In genomic region chr16:84832488-84833141, GRCh38 we compare ENCODE assay signal across 11 cellular contexts. TPM values are rescaled to one million over a fixed set of nuclear protein-coding genes. Genes with fewer than 3 reads are reported as not detected.
A peak's percentile ranks its signal among the peaks of the same experiment; 100 is the strongest.
DNase-seq lines count a peak whose midpoint lies in the region; ATAC-seq, FAIRE-seq and TF ChIP-seq lines count a peak whose summit lies in the region.
"Had no signal": no experiment of that assay in that cellular context is flagged by ENCODE, and none has a peak within 500 bp of the region (broad histone marks: within the 10 kb centered on the region; RNA-seq: fewer than 3 reads in every experiment).

No MANE protein-coding gene starts in this region.

- CTCF ChIA-PET in OCI-LY7 (lab: Charles Lee; ENCODE audit: unreplicated experiment): interaction anchor here (0.9 kb wide), 1 partner anchor 156 kb away, joined by 5 read pairs; no protein-coding TSS in a partner anchor

- H3K4me1 ChIP-seq in SJSA1 (replicated peaks): peaks cover 45% of the 10 kb centered on the region
- H3K4me1 ChIP-seq in gastroesophageal sphincter: peaks cover 22 to 98% (median 72%) of the 10 kb centered on the region in 3 donors
- no peaks in the 10 kb centered on the region for H3K4me1 ChIP-seq in pancreas
- no peaks in the 10 kb centered on the region for H3K4me1 ChIP-seq in OCI-LY7 (ENCODE audit: insufficient read depth, low read length, poor library complexity, severe bottlenecking)

- FAIRE-seq in pancreas (lab: Jason Lieb, UNC): peak; percentile 45

- H3K4me3 ChIP-seq in SJSA1 (no peak overlapping the region), gastroesophageal sphincter (peak overlapping the region in 1 of 2 donors; percentile 25), pancreas (no peak overlapping the region), OCI-LY7 (ENCODE audit: low read depth, low read length, poor library complexity, severe bottlenecking) (no peak overlapping the region)
- H3K4me3 ChIP-seq: BLaER1 treated with 17β-estradiol and CSF1 and Interleukin-3, amounts not matched to agents 10 nM and 100 nM had no signal

- H4K20me1 ChIP-seq in OCI-LY7 (ENCODE audit: insufficient read depth, low read length): no peaks in the 10 kb centered on the region

- H2AFZ ChIP-seq in OCI-LY7 (ENCODE audit: low read length): no peak overlapping the region

- 15 to 20% methylated on average over 2 to 13 of the region's 20 CpGs for WGBS in gastroesophageal sphincter (ENCODE audit: low coverage in 1 of 2), 2 donors
- WGBS in pancreas, 2 donors: 56 to 60% methylated on average over 20 of the region's 20 CpGs

- peak in 1 of 4 experiments; percentile 0 for TF ChIP-seq CTCF in gastroesophageal sphincter (IDR thresholded peaks at IDR 0.05)
- TF ChIP-seq CTCF in pancreas (IDR thresholded peaks at IDR 0.05): no peak
- TF ChIP-seq CTCF in OCI-LY7 (conservative IDR thresholded peaks at IDR 0.05; ENCODE audit: low read length): no peak

- DNase-seq in AG08396 (ENCODE audit: low spot score): peak; percentile 88
- peak; percentile 56 to 72 for DNase-seq in SJSA1 (ENCODE audit: low read depth in 1 of 2, low spot score in 2 of 2)
- peak in 3 of 6 donors; percentile 26 to 43 (median 40) for DNase-seq in pancreas
- no peak for DNase-seq in NCI-H69 (lab: John Stamatoyannopoulos, UW)
- DNase-seq in OCI-LY7 (ENCODE audit: low spot score): no peak
- DNase-seq: amniotic stem cell, T-helper 9 cell had no signal

- ATAC-seq in gastroesophageal sphincter: peak; percentile 85
- ATAC-seq in pancreas: peak in 3 of 4 donors; percentile 46 to 58 (median 52)
- no peak for ATAC-seq in GM18909 (IDR thresholded peaks at IDR 0.05; ENCODE audit: poor library complexity, unreplicated experiment)
- ATAC-seq in GM18907 (IDR thresholded peaks at IDR 0.05; ENCODE audit: unreplicated experiment): no peak

- H3K27me3 ChIP-seq in SJSA1 (replicated peaks) (no peaks in the 10 kb centered on the region), gastroesophageal sphincter (no peaks in the 10 kb centered on the region), pancreas (no peaks in the 10 kb centered on the region)
- H3K27me3 ChIP-seq: BLaER1 treated with 17β-estradiol and CSF1 and Interleukin-3, amounts not matched to agents 10 nM and 100 nM had no signal

- TF ChIP-seq EP300 in gastroesophageal sphincter (IDR thresholded peaks at IDR 0.05): peak; percentile 100

- peak; percentile 57 to 65 for TF ChIP-seq POLR2A in gastroesophageal sphincter (IDR thresholded peaks at IDR 0.05)

- H3K9me3 ChIP-seq in SJSA1 (replicated peaks) (no peaks in the 10 kb centered on the region), gastroesophageal sphincter (no peaks in the 10 kb centered on the region), pancreas (no peaks in the 10 kb centered on the region), OCI-LY7 (ENCODE audit: low read length) (no peaks in the 10 kb centered on the region)
- H3K9me3 ChIP-seq: BLaER1 treated with 17β-estradiol and CSF1 and Interleukin-3, amounts not matched to agents 10 nM and 100 nM had no signal

- BruUV-seq in OCI-LY7 (replicated peaks; lab: Mats Ljungman, UMichigan): no TSS peak

- no peak overlapping the region for H3K4me2 ChIP-seq in OCI-LY7 (ENCODE audit: low read length)
- H3K4me2 ChIP-seq: BLaER1 treated with 17β-estradiol and CSF1 and Interleukin-3, amounts not matched to agents 10 nM and 100 nM had no signal

- H3K36me3 ChIP-seq in SJSA1 (no peaks in the 10 kb centered on the region), gastroesophageal sphincter (peaks cover 0 to under 1% of the 10 kb centered on the region in 2 donors), pancreas (no peaks in the 10 kb centered on the region), OCI-LY7 (ENCODE audit: insufficient read depth, low read length) (no peaks in the 10 kb centered on the region)

- intact Hi-C loops in pancreas (cut with DNase I): no loop called here
- intact Hi-C loops in OCI-LY7 (cut with micrococcal nuclease; ENCODE audit: unreplicated experiment): no loop called here

- no peaks in the 10 kb centered on the region for H3K79me2 ChIP-seq in OCI-LY7 (ENCODE audit: insufficient read depth, low read depth, low read length)

- POLR2A ChIA-PET in OCI-LY7 (lab: Charles Lee): no interaction called here

- H3K27ac ChIP-seq in SJSA1: peak overlapping the region; percentile 38
- H3K27ac ChIP-seq in gastroesophageal sphincter: peak overlapping the region; percentile 92 to 99 (median 97)
- H3K27ac ChIP-seq in pancreas: no peak overlapping the region
- H3K27ac ChIP-seq in OCI-LY7 (ENCODE audit: low read depth, low read length, poor library complexity, severe bottlenecking): no peak overlapping the region
- H3K27ac ChIP-seq: BLaER1 treated with 17β-estradiol and CSF1 and Interleukin-3, amounts not matched to agents 10 nM and 100 nM had no signal

- no peaks in the 10 kb centered on the region for H3K9me2 ChIP-seq in OCI-LY7 (ENCODE audit: insufficient read depth, low read length)

RNA-seq across cellular contexts. Expression of gene CRISPLD2, which starts 12.8 kb away (rescaled TPM):
- 6.4 and 10.9 TPM in 2 replicates for total RNA-seq in SJSA1 (2014; rRNA removed; shearing (Covaris generic))
- total RNA-seq in gastroesophageal sphincter (100 to 1,000 TPM; 174 to 411 (median 219) TPM), pancreas (10 to 100 TPM in 4 of 6 donors, 1 to 10 TPM in 2; 4.1 to 40.2 (median 18.2) TPM), OCI-LY7 (2022) (0.53 and 0.99 TPM in 2 replicates)
- 10 to 100 TPM in 1 of 2 donors, 1 to 10 TPM in 1; 6.7 to 11.5 TPM for polyA plus RNA-seq in pancreas
- 0.28 and 0.47 TPM in 2 replicates for total RNA-seq in OCI-LY7 (2014; rRNA removed; shearing (Covaris generic))

Comparison
In these comparisons a context has a peak if more than half of its experiments do, and no peak if none do; other contexts are left out.
1. DNase-seq: peak in AG08396 (single experiment) and SJSA1 (2 of 2); none in NCI-H69 (single experiment) and OCI-LY7 (single experiment).
2. H3K27ac ChIP-seq: peak in SJSA1 (single experiment) and gastroesophageal sphincter (4 of 4); none in pancreas (0 of 4) and OCI-LY7 (single experiment).
3. ATAC-seq: peak in gastroesophageal sphincter (single experiment) and pancreas (3 of 4); none in GM18909 (single experiment) and GM18907 (single experiment).
4. RNA of gene CRISPLD2, which starts 12.8 kb away (total RNA-seq): 174 to 411 TPM in gastroesophageal sphincter; 4.1 to 40.2 TPM in pancreas, 6.4 to 10.9 TPM in SJSA1 and 0.28 to 0.99 TPM in OCI-LY7; every median in the first group is over 4 times any median in the second.